Comparison of ENCODE assay signal across 10 cellular contexts in genomic region chr10:63720689-63721088, GRCh38.
DNase-seq lines count a peak whose midpoint lies in the region; ATAC-seq and TF ChIP-seq lines count a peak whose summit lies in the region.
"Had no signal": no experiment of that assay in that cellular context is flagged by ENCODE, and none has a peak within 500 bp of the region (broad histone marks: within the 10 kb centered on the region; RNA-seq: fewer than 3 reads in every experiment).

No MANE protein-coding gene starts in this region.

- peaks cover 8% of the 10 kb centered on the region for H3K27me3 Mint-ChIP-seq in activated T-helper 1 cell treated with anti-CD3 and anti-CD28 coated beads, Interleukin-12 subunit alpha, Interleukin-12 subunit beta, Interleukin-2, Interleukin-4 antibody, amounts not matched to agents 30 ng/mL and 10 ng/mL and 1 ng/mL, durations not matched to agents 14 hours and 24 hours and 36 hours (ENCODE audit: insufficient read depth)

- no peak overlapping the region for H3K27ac Mint-ChIP-seq in activated T-helper 1 cell treated with anti-CD3 and anti-CD28 coated beads, Interleukin-12 subunit alpha, Interleukin-12 subunit beta, Interleukin-2, Interleukin-4 antibody, amounts not matched to agents 30 ng/mL and 10 ng/mL and 1 ng/mL, durations not matched to agents 14 hours and 24 hours and 36 hours

- H2AFZ ChIP-seq in GM23248: peak overlapping the region; percentile 51
- H2AFZ ChIP-seq in neuronal stem cell (ENCODE audit: low read length): peak overlapping the region; percentile 5

- no peak overlapping the region for H3K4ac ChIP-seq in neuronal stem cell (ENCODE audit: low read length)

- no peak overlapping the region for H3K4me3 ChIP-seq in GM23248
- H3K4me3 ChIP-seq in neuronal stem cell (ENCODE audit: low read length in 2 of 2): no peak overlapping the region
- H3K4me3 ChIP-seq in left lung: no peak overlapping the region
- H3K4me3 ChIP-seq: esophagus squamous epithelium had no signal

- H3F3A ChIP-seq in GM23248 (ENCODE audit: insufficient read depth): peaks cover 7% of the 10 kb centered on the region; the same call in 1 of the 2 replicates

- no peak overlapping the region for H2BK5ac ChIP-seq in neuronal stem cell (ENCODE audit: low read length)

- WGBS in GM23248 (ENCODE audit: low coverage in 1 of 2, low lambda C conversion rate in 2 of 2, missing lambda C conversion rate in 2 of 2), 2 experiments: 31 to 32% methylated on average over 4 of the region's 4 CpGs
- no CpG with 5 or more reads among the region's 4 CpGs for WGBS in neuronal stem cell (ENCODE audit: extremely low coverage in 2 of 2, insufficient read length in 2 of 2, insufficient replicate concordance in 1 of 2), 2 donors

- no peak overlapping the region for H2AK5ac ChIP-seq in neuronal stem cell (ENCODE audit: low read depth, low read length)

- no peak for TF ChIP-seq CTCF in left lung (IDR thresholded peaks at IDR 0.05)

- intact Hi-C loops in left lung (cut with DNase I): no loop called here
- intact Hi-C loops in activated T-helper 1 cell treated with anti-CD3 and anti-CD28 coated beads, Interleukin-12 subunit alpha, Interleukin-12 subunit beta, Interleukin-2, Interleukin-4 antibody, amounts not matched to agents 30 ng/mL and 10 ng/mL and 1 ng/mL, durations not matched to agents 14 hours and 24 hours and 36 hours (cut with micrococcal nuclease): loop anchor here (1.0 to 10.0 kb wide), 7 partner anchors 91 to 1286 kb away; partner anchors contain the start of gene JMJD1C

- no peak for DNase-seq in GM23248
- peak; percentile 17 for DNase-seq in NAMALWA (ENCODE audit: low spot score)
- DNase-seq in neuronal stem cell (ENCODE audit: low spot score): no peak
- no peak for DNase-seq in left lung
- DNase-seq in NCI-H2029 treated with DMSO at 0.1 percent for 48 hours (lab: John Stamatoyannopoulos, UW): no peak
- DNase-seq in kidney glomerular epithelial cell (lab: John Stamatoyannopoulos, UW): no peak
- no peak for DNase-seq in activated T-helper 1 cell treated with anti-CD3 and anti-CD28 coated beads, Interleukin-12 subunit alpha, Interleukin-12 subunit beta, Interleukin-2, Interleukin-4 antibody, amounts not matched to agents 30 ng/mL and 10 ng/mL and 1 ng/mL, durations not matched to agents 14 hours and 24 hours and 36 hours (ENCODE audit: low spot score)
- DNase-seq: activated gamma-delta T cell, esophagus squamous epithelium had no signal

- H3K4me1 ChIP-seq in GM23248 (ENCODE audit: insufficient read depth) (peaks cover 15% of the 10 kb centered on the region; the same call in 1 of the 2 replicates), neuronal stem cell (ENCODE audit: control insufficient read depth in 2 of 2, insufficient read depth in 1 of 2, low read depth in 1 of 2, low read length in 2 of 2) (peaks cover 0 to 4% of the 10 kb centered on the region in 2 donors), left lung (peaks cover 0 to 9% of the 10 kb centered on the region in 2 donors)

- H3K9ac ChIP-seq in GM23248: no peak overlapping the region
- no peak overlapping the region for H3K9ac ChIP-seq in neuronal stem cell (ENCODE audit: low read depth, low read length, poor library complexity)

- no peak overlapping the region for H3K23ac ChIP-seq in neuronal stem cell (ENCODE audit: low read depth, low read length, poor library complexity)

- no peak overlapping the region for H3K14ac ChIP-seq in neuronal stem cell (ENCODE audit: low read length)

- H3K4me1 Mint-ChIP-seq in activated T-helper 1 cell treated with anti-CD3 and anti-CD28 coated beads, Interleukin-12 subunit alpha, Interleukin-12 subunit beta, Interleukin-2, Interleukin-4 antibody, amounts not matched to agents 30 ng/mL and 10 ng/mL and 1 ng/mL, durations not matched to agents 14 hours and 24 hours and 36 hours (ENCODE audit: low read depth): peaks cover 33% of the 10 kb centered on the region

- no peak overlapping the region for H3K4me3 Mint-ChIP-seq in activated T-helper 1 cell treated with anti-CD3 and anti-CD28 coated beads, Interleukin-12 subunit alpha, Interleukin-12 subunit beta, Interleukin-2, Interleukin-4 antibody, amounts not matched to agents 30 ng/mL and 10 ng/mL and 1 ng/mL, durations not matched to agents 14 hours and 24 hours and 36 hours

- H3K27me3 ChIP-seq in GM23248 (replicated peaks; ENCODE audit: insufficient read depth) (no peaks in the 10 kb centered on the region), neuronal stem cell (ENCODE audit: control insufficient read depth in 3 of 3, insufficient read depth in 3 of 3, low read depth in 1 of 3, low read length in 3 of 3) (peaks cover 0 to 4% (median 0%) of the 10 kb centered on the region in 3 experiments), left lung (no peaks in the 10 kb centered on the region)

- no peaks in the 10 kb centered on the region for H3K9me2 ChIP-seq in GM23248 (ENCODE audit: insufficient read depth)

- H3K18ac ChIP-seq in neuronal stem cell (ENCODE audit: low read length): no peak overlapping the region

- no peaks in the 10 kb centered on the region for H3K36me3 ChIP-seq in GM23248 (ENCODE audit: low read depth)
- H3K36me3 ChIP-seq in neuronal stem cell (replicated peaks in 1 of 2; ENCODE audit: control insufficient read depth in 2 of 2, insufficient read depth in 2 of 2, low read length in 2 of 2): no peaks in the 10 kb centered on the region
- H3K36me3 ChIP-seq in left lung: no peaks in the 10 kb centered on the region
- H3K36me3 ChIP-seq: esophagus squamous epithelium had no signal

- no peaks in the 10 kb centered on the region for H3K9me3 ChIP-seq in GM23248 (ENCODE audit: low read depth)
- H3K9me3 ChIP-seq in neuronal stem cell (replicated peaks in 1 of 2; ENCODE audit: control insufficient read depth in 2 of 2, insufficient read depth in 1 of 2, low read depth in 1 of 2, low read length in 2 of 2): no peaks in the 10 kb centered on the region
- H3K9me3 ChIP-seq in left lung: no peaks in the 10 kb centered on the region
- H3K9me3 ChIP-seq: esophagus squamous epithelium had no signal

- no peak overlapping the region for H2BK15ac ChIP-seq in neuronal stem cell (ENCODE audit: low read length)

- H3K9me3 Mint-ChIP-seq in activated T-helper 1 cell treated with anti-CD3 and anti-CD28 coated beads, Interleukin-12 subunit alpha, Interleukin-12 subunit beta, Interleukin-2, Interleukin-4 antibody, amounts not matched to agents 30 ng/mL and 10 ng/mL and 1 ng/mL, durations not matched to agents 14 hours and 24 hours and 36 hours: no peaks in the 10 kb centered on the region

- no peak overlapping the region for H4K8ac ChIP-seq in neuronal stem cell (ENCODE audit: low read depth, low read length)

- ATAC-seq in GM18873 (IDR thresholded peaks at IDR 0.05; ENCODE audit: low FRiP score, unreplicated experiment): peak; percentile 74
- ATAC-seq in left lung: no peak

- H2BK120ac ChIP-seq in neuronal stem cell (ENCODE audit: low read depth, low read length): no peak overlapping the region

- no peak overlapping the region for H4K91ac ChIP-seq in neuronal stem cell (ENCODE audit: low read depth, low read length, poor library complexity)

- no peak overlapping the region for H3K27ac ChIP-seq in GM23248
- no peak overlapping the region for H3K27ac ChIP-seq in neuronal stem cell (replicated peaks; ENCODE audit: low read length)
- H3K27ac ChIP-seq in left lung: no peak overlapping the region

- in situ Hi-C loops in GM23248 (cut with MboI): loop anchor here (10.0 kb wide), 1 partner anchor 536 kb away; no protein-coding TSS in a partner anchor

- H3K36me3 Mint-ChIP-seq in activated T-helper 1 cell treated with anti-CD3 and anti-CD28 coated beads, Interleukin-12 subunit alpha, Interleukin-12 subunit beta, Interleukin-2, Interleukin-4 antibody, amounts not matched to agents 30 ng/mL and 10 ng/mL and 1 ng/mL, durations not matched to agents 14 hours and 24 hours and 36 hours (ENCODE audit: low read depth): no peaks in the 10 kb centered on the region

- H3K4me2 ChIP-seq in GM23248 (ENCODE audit: unreplicated experiment): no peak overlapping the region
- H3K4me2 ChIP-seq in neuronal stem cell (ENCODE audit: insufficient read depth, low read length, poor library complexity, severe bottlenecking): no peak overlapping the region

- H3K79me2 ChIP-seq in GM23248 (ENCODE audit: insufficient read depth): no peaks in the 10 kb centered on the region

- H4K20me1 ChIP-seq in GM23248 (ENCODE audit: insufficient read depth): no peaks in the 10 kb centered on the region

- no peaks in the 10 kb centered on the region for H3K79me1 ChIP-seq in neuronal stem cell (ENCODE audit: low read depth, low read length)

- H2BK12ac ChIP-seq in neuronal stem cell (ENCODE audit: low read length): no peak overlapping the region
